ENCODE assay signal across 29 cellular contexts in genomic region chr10:7515549-7515948, GRCh38.
"Had no signal": no experiment of that assay in that cellular context is flagged by ENCODE, and none has a peak within 500 bp of the region (broad histone marks: within the 10 kb centered on the region; RNA-seq: fewer than 3 reads in every experiment).

No MANE protein-coding gene starts in this region.

- H3K9me3 ChIP-seq: neutrophil, suprapubic skin had no signal

- H3K27ac ChIP-seq: gastroesophageal sphincter, left ventricle myocardium inferior, neutrophil, stomach, suprapubic skin, tibial artery had no signal

- ATAC-seq: activated CD4-positive, alpha-beta T cell treated with anti-CD3 and anti-CD28 coated beads for 36 hours; activated CD8-positive, alpha-beta memory T cell treated with anti-CD3 and anti-CD28 coated beads, Interleukin-2, amount 10 ng/mL, durations not matched to agents 7 days and 5 days; activated CD8-positive, alpha-beta T cell treated with anti-CD3 and anti-CD28 coated beads, Interleukin-2, amount 10 ng/mL, durations not matched to agents 7 days and 5 days; activated naive CD8-positive, alpha-beta T cell treated with anti-CD3 and anti-CD28 coated beads, Interleukin-2, amount 50 U/mL, for 24 hours; gastroesophageal sphincter; natural killer cell treated with Interleukin-12 subunit alpha and Interleukin-12 subunit beta and Interleukin-15 and Interleukin-18, amount 100 ng/mL, for 72 hours; stimulated activated naive B cell treated with anti-CD40 and anti-IgM and Interleukin-4, amounts not matched to agents 10 μg/mL and 1 μg/mL and 100 μg/mL, for 72 hours; T-cell had no signal

- H3K4me1 ChIP-seq: gastroesophageal sphincter, stomach, suprapubic skin, tibial artery had no signal

- H3K27me3 Mint-ChIP-seq: activated B cell treated with CpG ODN at 0.5 μM for 24 hours; activated CD4-positive, alpha-beta T cell treated with anti-CD3 and anti-CD28 coated beads for 36 hours; activated naive CD4-positive, alpha-beta T cell treated with anti-CD3 and anti-CD28 coated beads, Interleukin-2, amount 50 U/mL, for 24 hours; activated naive CD8-positive, alpha-beta T cell treated with anti-CD3 and anti-CD28 coated beads, Interleukin-2, amount 50 U/mL, for 24 hours; natural killer cell treated with Interleukin-12 subunit alpha and Interleukin-12 subunit beta and Interleukin-15 and Interleukin-18, amount 100 ng/mL, for 72 hours; T-cell had no signal

- H3K36me3 ChIP-seq: gastroesophageal sphincter, left ventricle myocardium inferior, neutrophil, stomach, suprapubic skin, tibial artery had no signal

- DNase-seq: activated B cell treated with CpG ODN at 0.5 μM for 24 hours; activated CD4-positive, alpha-beta T cell treated with anti-CD3 and anti-CD28 coated beads for 36 hours; activated CD8-positive, alpha-beta memory T cell treated with anti-CD3 and anti-CD28 coated beads, Interleukin-2, amount 10 ng/mL, durations not matched to agents 7 days and 5 days; activated CD8-positive, alpha-beta T cell treated with anti-CD3 and anti-CD28 coated beads, Interleukin-2, amount 10 ng/mL, durations not matched to agents 7 days and 5 days; activated naive CD8-positive, alpha-beta T cell treated with anti-CD3 and anti-CD28 coated beads, Interleukin-2, amount 50 U/mL, for 24 hours; activated T-cell treated with anti-CD3 and anti-CD28 coated beads, Interleukin-2, amount 50 U/mL, for 48 hours; amygdala; dermis blood vessel endothelial cell; effector CD8-positive, alpha-beta T cell; hypothalamus; immature natural killer cell; left ventricle myocardium inferior; mesendoderm; stimulated activated CD4-positive, alpha-beta T cell treated with anti-CD3 and anti-CD28 coated beads, Interleukin-15, amount 100 ng/mL, for 24 hours; stimulated activated CD4-positive, alpha-beta T cell treated with anti-CD3 and anti-CD28 coated beads, Interleukin-2, amount 100 ng/mL, for 24 hours; stimulated activated naive B cell treated with anti-CD40 and anti-IgM and Interleukin-4, amounts not matched to agents 10 μg/mL and 1 μg/mL and 100 μg/mL, for 72 hours; stomach; T-cell; tibial artery had no signal

- H3K27ac Mint-ChIP-seq: activated B cell treated with CpG ODN at 0.5 μM for 24 hours; activated CD4-positive, alpha-beta T cell treated with anti-CD3 and anti-CD28 coated beads for 36 hours; activated CD8-positive, alpha-beta memory T cell treated with anti-CD3 and anti-CD28 coated beads, Interleukin-2, amount 10 ng/mL, durations not matched to agents 7 days and 5 days; activated CD8-positive, alpha-beta T cell treated with anti-CD3 and anti-CD28 coated beads, Interleukin-2, amount 10 ng/mL, durations not matched to agents 7 days and 5 days; activated naive CD4-positive, alpha-beta T cell treated with anti-CD3 and anti-CD28 coated beads, Interleukin-2, amount 50 U/mL, for 24 hours; activated naive CD8-positive, alpha-beta T cell treated with anti-CD3 and anti-CD28 coated beads, Interleukin-2, amount 50 U/mL, for 24 hours; activated T-helper 2 cell treated with anti-CD3 and anti-CD28 coated beads, Interferon-gamma antibody, Interleukin-2, Interleukin-4, amounts not matched to agents 10 μg/mL and 5 μg/mL and 100 μg/mL, durations not matched to agents 14 hours and 24 hours and 36 hours; immature natural killer cell; natural killer cell treated with Interleukin-12 subunit alpha and Interleukin-12 subunit beta and Interleukin-15 and Interleukin-18, amount 100 ng/mL, for 72 hours; progenitor cell of endocrine pancreas; stimulated activated naive B cell treated with anti-CD40 and anti-IgM and Interleukin-4, amounts not matched to agents 10 μg/mL and 1 μg/mL and 100 μg/mL, for 72 hours; T-cell had no signal

- H3K4me3 ChIP-seq: gastroesophageal sphincter, left ventricle myocardium inferior, lung, stomach, suprapubic skin, tibial artery had no signal

- H3K9me3 Mint-ChIP-seq: activated naive CD4-positive, alpha-beta T cell treated with anti-CD3 and anti-CD28 coated beads, Interleukin-2, amount 50 U/mL, for 24 hours had no signal

- FAIRE-seq: bronchial epithelial cell, colon had no signal

- H3K36me3 Mint-ChIP-seq: activated naive CD4-positive, alpha-beta T cell treated with anti-CD3 and anti-CD28 coated beads, Interleukin-2, amount 50 U/mL, for 24 hours had no signal

- H3K4me3 Mint-ChIP-seq: activated B cell treated with CpG ODN at 0.5 μM for 24 hours; activated CD4-positive, alpha-beta T cell treated with anti-CD3 and anti-CD28 coated beads for 36 hours; activated CD8-positive, alpha-beta memory T cell treated with anti-CD3 and anti-CD28 coated beads, Interleukin-2, amount 10 ng/mL, durations not matched to agents 7 days and 5 days; activated CD8-positive, alpha-beta T cell treated with anti-CD3 and anti-CD28 coated beads, Interleukin-2, amount 10 ng/mL, durations not matched to agents 7 days and 5 days; activated naive CD4-positive, alpha-beta T cell treated with anti-CD3 and anti-CD28 coated beads, Interleukin-2, amount 50 U/mL, for 24 hours; activated naive CD8-positive, alpha-beta T cell treated with anti-CD3 and anti-CD28 coated beads, Interleukin-2, amount 50 U/mL, for 24 hours; immature natural killer cell; natural killer cell treated with Interleukin-12 subunit alpha and Interleukin-12 subunit beta and Interleukin-15 and Interleukin-18, amount 100 ng/mL, for 72 hours; stimulated activated naive B cell treated with anti-CD40 and anti-IgM and Interleukin-4, amounts not matched to agents 10 μg/mL and 1 μg/mL and 100 μg/mL, for 72 hours; T-cell had no signal
